33 cellular contexts compared by ENCODE assay signal in the genomic region with DNA sequence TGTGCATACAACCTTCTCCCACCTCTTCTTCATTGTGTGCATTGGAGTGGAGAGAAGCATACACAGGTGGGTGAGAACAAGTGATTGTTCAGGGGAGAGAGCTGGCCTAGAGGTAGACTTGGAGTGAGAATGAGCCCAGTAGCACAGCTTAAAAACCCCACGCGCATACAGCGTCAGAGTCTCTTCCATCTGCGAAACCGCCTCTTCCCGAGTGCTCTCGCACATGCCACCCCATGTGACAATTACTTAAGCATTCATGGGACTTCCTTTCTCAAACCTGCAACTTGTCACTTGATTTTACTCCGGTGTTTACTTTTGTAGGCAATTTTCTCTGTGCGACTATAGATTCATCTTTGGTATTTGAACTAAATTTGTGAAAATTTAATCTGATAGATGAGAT.
"Had no signal": no experiment of that assay in that cellular context is flagged by ENCODE, and none has a peak within 500 bp of the region (broad histone marks: within the 10 kb centered on the region; RNA-seq: fewer than 3 reads in every experiment).

No MANE protein-coding gene starts in this region.

- H3K36me3 ChIP-seq: adrenal gland, esophagus squamous epithelium, gastroesophageal sphincter, heart right ventricle, WERI-Rb-1 had no signal

- H3K36me3 Mint-ChIP-seq: activated naive CD4-positive, alpha-beta T cell treated with anti-CD3 and anti-CD28 coated beads, Interleukin-2, amount 50 U/mL, for 24 hours; activated naive CD8-positive, alpha-beta T cell treated with anti-CD3 and anti-CD28 coated beads for 36 hours had no signal

- H3K27ac ChIP-seq: adrenal gland, body of pancreas, epithelial cell of prostate, esophagus squamous epithelium, gastroesophageal sphincter, heart right ventricle, WERI-Rb-1 had no signal

- H3K27me3 ChIP-seq: adrenal gland, body of pancreas, esophagus squamous epithelium, gastroesophageal sphincter, heart right ventricle had no signal

- H3K4me3 Mint-ChIP-seq: activated B cell treated with CpG ODN at 0.5 μM for 24 hours; activated CD8-positive, alpha-beta T cell treated with anti-CD3 and anti-CD28 coated beads for 36 hours; activated naive CD4-positive, alpha-beta T cell treated with anti-CD3 and anti-CD28 coated beads for 36 hours; activated naive CD4-positive, alpha-beta T cell treated with anti-CD3 and anti-CD28 coated beads, Interleukin-2, amount 50 U/mL, for 24 hours; activated naive CD8-positive, alpha-beta T cell treated with anti-CD3 and anti-CD28 coated beads for 36 hours; activated naive CD8-positive, alpha-beta T cell treated with anti-CD3 and anti-CD28 coated beads, Interleukin-2, amount 50 U/mL, for 24 hours; activated T-cell treated with anti-CD3 and anti-CD28 coated beads, Interleukin-2, amount 50 U/mL, for 4 hours; activated T-helper 17 cell treated with anti-CD3 and anti-CD28 coated beads, Interleukin-2, amount 50 U/mL, for 72 hours; T-helper 17 cell; T-helper 2 cell treated with Interferon-gamma antibody and Interleukin-4, amounts not matched to agents 5 μg/mL and 100 μg/mL, for 36 hours had no signal

- H3K4me1 Mint-ChIP-seq: activated B cell treated with CpG ODN at 0.5 μM for 24 hours; activated naive CD4-positive, alpha-beta T cell treated with anti-CD3 and anti-CD28 coated beads, Interleukin-2, amount 50 U/mL, for 24 hours; activated naive CD8-positive, alpha-beta T cell treated with anti-CD3 and anti-CD28 coated beads for 36 hours; activated naive CD8-positive, alpha-beta T cell treated with anti-CD3 and anti-CD28 coated beads, Interleukin-2, amount 50 U/mL, for 24 hours; activated T-helper 17 cell treated with anti-CD3 and anti-CD28 coated beads, Interleukin-2, amount 50 U/mL, for 72 hours; T-helper 17 cell had no signal

- H3K27me3 Mint-ChIP-seq: activated T-helper 17 cell treated with anti-CD3 and anti-CD28 coated beads, Interleukin-2, amount 50 U/mL, for 72 hours had no signal

- FAIRE-seq: colon, endometrium, endothelial cell of umbilical vein had no signal

- H3K4me1 ChIP-seq: body of pancreas had no signal

- H3K9me3 Mint-ChIP-seq: activated B cell treated with CpG ODN at 0.5 μM for 24 hours; activated CD8-positive, alpha-beta T cell treated with anti-CD3 and anti-CD28 coated beads for 36 hours; activated naive CD4-positive, alpha-beta T cell treated with anti-CD3 and anti-CD28 coated beads for 36 hours; activated naive CD4-positive, alpha-beta T cell treated with anti-CD3 and anti-CD28 coated beads, Interleukin-2, amount 50 U/mL, for 24 hours; activated naive CD8-positive, alpha-beta T cell treated with anti-CD3 and anti-CD28 coated beads for 36 hours; activated naive CD8-positive, alpha-beta T cell treated with anti-CD3 and anti-CD28 coated beads, Interleukin-2, amount 50 U/mL, for 24 hours; activated T-cell treated with anti-CD3 and anti-CD28 coated beads, Interleukin-2, amount 50 U/mL, for 4 hours; activated T-helper 17 cell treated with anti-CD3 and anti-CD28 coated beads, Interleukin-2, amount 50 U/mL, for 72 hours; T-helper 2 cell treated with Interferon-gamma antibody and Interleukin-4, amounts not matched to agents 5 μg/mL and 100 μg/mL, for 36 hours had no signal

- H3K27ac Mint-ChIP-seq: activated B cell treated with CpG ODN at 0.5 μM for 24 hours; activated CD8-positive, alpha-beta T cell treated with anti-CD3 and anti-CD28 coated beads for 36 hours; activated naive CD4-positive, alpha-beta T cell treated with anti-CD3 and anti-CD28 coated beads for 36 hours; activated naive CD4-positive, alpha-beta T cell treated with anti-CD3 and anti-CD28 coated beads, Interleukin-2, amount 50 U/mL, for 24 hours; activated naive CD8-positive, alpha-beta T cell treated with anti-CD3 and anti-CD28 coated beads for 36 hours; activated naive CD8-positive, alpha-beta T cell treated with anti-CD3 and anti-CD28 coated beads, Interleukin-2, amount 50 U/mL, for 24 hours; activated T-helper 17 cell treated with anti-CD3 and anti-CD28 coated beads, Interleukin-2, amount 50 U/mL, for 72 hours; T-helper 17 cell; T-helper 2 cell treated with Interferon-gamma antibody and Interleukin-4, amounts not matched to agents 5 μg/mL and 100 μg/mL, for 36 hours had no signal

- H3K4me3 ChIP-seq: adrenal gland, body of pancreas, esophagus squamous epithelium, gastroesophageal sphincter, heart right ventricle had no signal

- H3K9me3 ChIP-seq: adrenal gland, body of pancreas, esophagus squamous epithelium, gastroesophageal sphincter had no signal

- ATAC-seq: activated CD4-positive, CD25-positive, alpha-beta regulatory T cell treated with anti-CD3 and anti-CD28 coated beads, Interleukin-2, amount 50 U/mL, for 24 hours; activated CD8-positive, alpha-beta T cell treated with anti-CD3 and anti-CD28 coated beads for 36 hours; activated naive CD8-positive, alpha-beta T cell treated with anti-CD3 and anti-CD28 coated beads, Interleukin-2, amount 50 U/mL, for 24 hours; activated T-cell treated with anti-CD3 and anti-CD28 coated beads, Interleukin-2, amount 50 U/mL, for 4 hours; activated T-helper 17 cell treated with anti-CD3 and anti-CD28 coated beads, Interleukin-2, amount 50 U/mL, for 72 hours; body of pancreas; gastroesophageal sphincter; heart right ventricle; T-helper 17 cell had no signal

- DNase-seq: activated B cell treated with CpG ODN at 0.5 μM for 24 hours; activated CD4-positive, alpha-beta T cell treated with anti-CD3 and anti-CD28 coated beads for 48 hours; activated CD4-positive, alpha-beta T cell treated with anti-CD3 and anti-CD28 coated beads, Interleukin-2, amount 50 U/mL, for 1 hour; activated CD4-positive, alpha-beta T cell treated with anti-CD3 and anti-CD28 coated beads, Interleukin-2, amount 50 U/mL, for 48 hours; activated CD8-positive, alpha-beta memory T cell treated with anti-CD3 and anti-CD28 coated beads for 24 hours; activated CD8-positive, alpha-beta T cell treated with anti-CD3 and anti-CD28 coated beads for 36 hours; activated effector memory CD4-positive, alpha-beta T cell treated with anti-CD3 and anti-CD28 coated beads, Interleukin-2, amount 50 U/mL, for 16 hours; activated naive CD4-positive, alpha-beta T cell treated with anti-CD3 and anti-CD28 coated beads for 36 hours; activated naive CD8-positive, alpha-beta T cell treated with anti-CD3 and anti-CD28 coated beads for 36 hours; activated naive CD8-positive, alpha-beta T cell treated with anti-CD3 and anti-CD28 coated beads, Interleukin-2, amount 50 U/mL, for 24 hours; activated T-cell treated with anti-CD3 and anti-CD28 coated beads, Interleukin-2, amount 50 U/mL, for 4 hours; adrenal gland; amygdala; aorta; body of pancreas; cortex of kidney; dermis blood vessel endothelial cell; effector CD8-positive, alpha-beta T cell; esophagus squamous epithelium; foreskin melanocyte; heart right ventricle; T-helper 17 cell; T1000; WERI-Rb-1 had no signal
